Comparison of ENCODE assay signal across 2 cellular contexts in genomic region chr1:27855085-27855484, GRCh38.
TF ChIP-seq lines count a peak whose summit lies in the region.

No MANE protein-coding gene starts in this region.

TF ChIP-seq in HepG2, 621 proteins besides CTCF, POLR2A, EP300 and RAD21:
- TF ChIP-seq ZNF629 (CRISPR knock-in tag; conservative IDR thresholded peaks at IDR 0.05) (peak; percentile 91), CHD4 (IDR thresholded peaks at IDR 0.05; ENCODE audit: borderline replicate concordance, low read length) (peak; percentile 88), KDM1A (CRISPR knock-in tag; IDR thresholded peaks at IDR 0.05) (0 out of 2 replicates have a peak, but pooled peaks have one; percentile 23), NONO (IDR thresholded peaks at IDR 0.05) (no peak), NONO (CRISPR knock-in tag; conservative IDR thresholded peaks at IDR 0.05) (no peak)

TF ChIP-seq in WTC11, 78 proteins besides CTCF, POLR2A, EP300 and RAD21:
- 0 out of 2 replicates have a peak, but pooled peaks have one; percentile 20 for TF ChIP-seq GTF2I (CRISPR knock-in tag; conservative IDR thresholded peaks at IDR 0.05)
- TF ChIP-seq NR3C1 (CRISPR knock-in tag; conservative IDR thresholded peaks at IDR 0.05; ENCODE audit: low read depth): no peak
